Comparison of ENCODE assay signal across 27 cellular contexts in genomic region chr1:30149226-30149625, GRCh38.
"Had no signal": no experiment of that assay in that cellular context is flagged by ENCODE, and none has a peak within 500 bp of the region (broad histone marks: within the 10 kb centered on the region; RNA-seq: fewer than 3 reads in every experiment).

No MANE protein-coding gene starts in this region.

- H3K27ac Mint-ChIP-seq: activated CD4-positive, alpha-beta memory T cell treated with anti-CD3 and anti-CD28 coated beads, Interleukin-2, amount 10 ng/mL, durations not matched to agents 7 days and 5 days; activated CD4-positive, alpha-beta T cell treated with anti-CD3 and anti-CD28 coated beads, Interleukin-2, amount 10 ng/mL, durations not matched to agents 7 days and 5 days; activated naive CD8-positive, alpha-beta T cell; activated T-cell treated with anti-CD3 and anti-CD28 coated beads, Interleukin-2, amount 50 U/mL, for 24 hours; activated T-cell treated with anti-CD3 and anti-CD28 coated beads, Interleukin-2, amount 50 U/mL, for 72 hours; WTC11 had no signal

- H3K27me3 Mint-ChIP-seq: activated CD4-positive, alpha-beta T cell treated with anti-CD3 and anti-CD28 coated beads, Interleukin-2, amount 10 ng/mL, durations not matched to agents 7 days and 5 days had no signal

- H3K9me3 ChIP-seq: gastrocnemius medialis had no signal

- H3K36me3 ChIP-seq: brain microvascular endothelial cell, gastrocnemius medialis had no signal

- H3K4me1 Mint-ChIP-seq: activated CD4-positive, alpha-beta memory T cell treated with anti-CD3 and anti-CD28 coated beads, Interleukin-2, amount 10 ng/mL, durations not matched to agents 7 days and 5 days; activated CD4-positive, alpha-beta T cell treated with anti-CD3 and anti-CD28 coated beads, Interleukin-2, amount 10 ng/mL, durations not matched to agents 7 days and 5 days had no signal

- DNase-seq: activated CD4-positive, alpha-beta memory T cell treated with anti-CD3 and anti-CD28 coated beads, Interleukin-2, amount 10 ng/mL, durations not matched to agents 7 days and 5 days; activated CD4-positive, alpha-beta T cell treated with anti-CD3 and anti-CD28 coated beads for 1 hour; activated CD4-positive, alpha-beta T cell treated with anti-CD3 and anti-CD28 coated beads for 4 hours; activated CD4-positive, alpha-beta T cell treated with anti-CD3 and anti-CD28 coated beads, Interleukin-2, amount 10 ng/mL, durations not matched to agents 7 days and 5 days; activated CD4-positive, alpha-beta T cell treated with anti-CD3 and anti-CD28 coated beads, Interleukin-2, amount 50 U/mL, for 4 hours; activated CD8-positive, alpha-beta memory T cell treated with anti-CD3 and anti-CD28 coated beads, Interleukin-2, amount 50 U/mL, for 48 hours; activated gamma-delta T cell; activated naive CD4-positive, alpha-beta T cell treated with anti-CD3 and anti-CD28 coated beads, Interleukin-2, amount 50 U/mL, for 16 hours; activated naive CD4-positive, alpha-beta T cell treated with Interleukin-2 at 50 U/mL for 16 hours; activated T-cell treated with anti-CD3 and anti-CD28 coated beads for 4 hours; activated T-cell treated with anti-CD3 and anti-CD28 coated beads, Interleukin-2, amount 50 U/mL, for 24 hours; activated T-cell treated with anti-CD3 and anti-CD28 coated beads, Interleukin-2, amount 50 U/mL, for 72 hours; amniotic stem cell; anterior cingulate cortex; brain microvascular endothelial cell; caudate nucleus; cortex of kidney; dermis blood vessel endothelial cell; effector CD4-positive, alpha-beta T cell; foreskin keratinocyte; gastrocnemius medialis; glutamatergic neuron; T-helper 2 cell had no signal

- H3K27me3 ChIP-seq: brain microvascular endothelial cell, foreskin keratinocyte had no signal

- H3K4me3 Mint-ChIP-seq: activated CD4-positive, alpha-beta memory T cell treated with anti-CD3 and anti-CD28 coated beads, Interleukin-2, amount 10 ng/mL, durations not matched to agents 7 days and 5 days; activated CD4-positive, alpha-beta T cell treated with anti-CD3 and anti-CD28 coated beads, Interleukin-2, amount 10 ng/mL, durations not matched to agents 7 days and 5 days; activated naive CD8-positive, alpha-beta T cell; activated T-cell treated with anti-CD3 and anti-CD28 coated beads, Interleukin-2, amount 50 U/mL, for 24 hours; activated T-cell treated with anti-CD3 and anti-CD28 coated beads, Interleukin-2, amount 50 U/mL, for 72 hours; WTC11 had no signal

- H3K4me3 ChIP-seq: gastrocnemius medialis had no signal

- H3K9me3 Mint-ChIP-seq: activated CD4-positive, alpha-beta memory T cell treated with anti-CD3 and anti-CD28 coated beads, Interleukin-2, amount 10 ng/mL, durations not matched to agents 7 days and 5 days had no signal

- H3K27ac ChIP-seq: brain microvascular endothelial cell, foreskin keratinocyte, gastrocnemius medialis, VCaP had no signal

- ATAC-seq: activated T-cell treated with anti-CD3 and anti-CD28 coated beads, Interleukin-2, amount 50 U/mL, for 72 hours; esophagus mucosa; foreskin keratinocyte; gastrocnemius medialis; WTC11 had no signal

- H3K4me1 ChIP-seq: foreskin keratinocyte, gastrocnemius medialis had no signal
